ENCODE assay signal across 20 cellular contexts in the genomic region with DNA sequence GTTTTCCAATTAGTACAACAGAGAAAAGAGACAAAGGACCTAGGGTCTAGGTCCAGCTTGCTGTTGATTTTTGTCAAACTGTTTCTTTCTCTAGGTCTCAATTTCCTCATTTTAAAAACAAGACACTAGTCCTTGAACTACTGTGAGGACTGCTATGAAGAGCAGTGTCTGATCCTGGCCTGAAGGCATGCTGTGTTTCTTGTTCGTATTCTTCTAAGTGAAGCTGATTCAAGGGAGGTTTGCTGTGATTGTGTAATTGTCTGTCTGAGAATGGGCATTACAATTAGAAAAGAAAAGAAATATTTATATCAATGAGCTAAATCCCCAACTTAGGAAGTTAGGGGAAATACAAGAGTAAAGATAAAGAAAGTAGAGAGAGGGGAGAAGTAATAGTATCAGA.
A peak's percentile ranks its signal among the peaks of the same experiment; 100 is the strongest.
DNase-seq lines count a peak whose midpoint lies in the region; ATAC-seq and TF ChIP-seq lines count a peak whose summit lies in the region.
"Had no signal": no experiment of that assay in that cellular context is flagged by ENCODE, and none has a peak within 500 bp of the region (broad histone marks: within the 10 kb centered on the region; RNA-seq: fewer than 3 reads in every experiment).

No MANE protein-coding gene starts in this region.

- no peak overlapping the region for H2AK5ac ChIP-seq in IMR-90 (ENCODE audit: low read depth, low read length)

- peaks cover 31% of the 10 kb centered on the region for H3K4me1 ChIP-seq in A673 (ENCODE audit: insufficient read depth, low read length, poor library complexity, severe bottlenecking)
- peaks cover 5% of the 10 kb centered on the region for H3K4me1 ChIP-seq in IMR-90 (ENCODE audit: control insufficient read depth, insufficient read depth, low read length)
- H3K4me1 ChIP-seq in osteoblast (ENCODE audit: insufficient read depth, low read length) = peaks cover 12% of the 10 kb centered on the region

- H3K4ac ChIP-seq in IMR-90 (ENCODE audit: low read depth, low read length) = no peak overlapping the region

- no peak overlapping the region for H2AFZ ChIP-seq in IMR-90 (replicated peaks; ENCODE audit: low read length, poor library complexity)
- H2AFZ ChIP-seq in osteoblast (ENCODE audit: low read length) = no peak overlapping the region

- CTCF ChIA-PET in A673 (lab: Charles Lee) = no interaction called here
- CTCF ChIA-PET in IMR-90 (lab: Yijun Ruan, JAX) = interaction anchor here (1.2 kb wide), 1 partner anchor 8 kb away, joined by 3 read pairs; no protein-coding TSS in a partner anchor

- no peak overlapping the region for H3K56ac ChIP-seq in IMR-90 (ENCODE audit: extremely low read depth, insufficient read depth, low read length)

- no peak overlapping the region for H4K91ac ChIP-seq in IMR-90 (ENCODE audit: insufficient read depth, low read depth, low read length)

- no peak overlapping the region for H3K14ac ChIP-seq in IMR-90 (replicated peaks; ENCODE audit: low read depth, low read length)

- BruUV-seq in A673 (replicated peaks; lab: Mats Ljungman, UMichigan) (no TSS peak), IMR-90 (replicated peaks; lab: Mats Ljungman, UMichigan) (no TSS peak)

- TF ChIP-seq CTCF in A673 (conservative IDR thresholded peaks at IDR 0.05; ENCODE audit: low read depth, low read length) = no peak
- no peak for TF ChIP-seq CTCF in IMR-90 (conservative IDR thresholded peaks at IDR 0.05; ENCODE audit: low read depth, low read length)
- no peak for TF ChIP-seq CTCF in osteoblast (IDR thresholded peaks at IDR 0.05; ENCODE audit: extremely low read depth, low read depth, low read length)
- TF ChIP-seq CTCF in lower leg skin (IDR thresholded peaks at IDR 0.05) = no peak
- no peak for TF ChIP-seq CTCF in GM13977 (IDR thresholded peaks at IDR 0.05; ENCODE audit: extremely low read depth, insufficient read depth, missing control alignments)

- no peak overlapping the region for H2BK5ac ChIP-seq in IMR-90 (ENCODE audit: low read depth, low read length, poor library complexity, severe bottlenecking)

- POLR2A ChIA-PET in A673 (lab: Charles Lee; ENCODE audit: low non-redundant PET) (no interaction called here), IMR-90 (lab: Charles Lee; ENCODE audit: unreplicated experiment) (no interaction called here)

- no peak overlapping the region for H3K4me3 ChIP-seq in A673 (ENCODE audit: low read depth, low read length, poor library complexity, severe bottlenecking)
- no peak overlapping the region for H3K4me3 ChIP-seq in IMR-90 (ENCODE audit: insufficient read depth, low read depth, low read length)
- H3K4me3 ChIP-seq in osteoblast (ENCODE audit: insufficient read depth, low read length) = no peak overlapping the region
- no peak overlapping the region for H3K4me3 ChIP-seq in lower leg skin (ENCODE audit: low read depth, poor library complexity, severe bottlenecking)

- H3K4me2 ChIP-seq in IMR-90 (ENCODE audit: low read depth, low read length) (no peak overlapping the region), osteoblast (ENCODE audit: insufficient read depth, low read length) (no peak overlapping the region)

- no CpG with 5 or more reads among the region's 1 CpG for WGBS in IMR-90 (ENCODE audit: extremely low coverage in 2 of 2, insufficient read length in 1 of 2), 2 experiments
- WGBS in lower leg skin, 2 donors = 65 to 78% methylated on average over 1 of the region's 1 CpG

- H3K27ac ChIP-seq in A673 (ENCODE audit: low read depth, low read length, poor library complexity, severe bottlenecking) = peak overlapping the region; percentile 41
- H3K27ac ChIP-seq in IMR-90 (ENCODE audit: insufficient read depth, low read length) = no peak overlapping the region
- H3K27ac ChIP-seq in osteoblast (ENCODE audit: low read depth, low read length) = no peak overlapping the region

- TF ChIP-seq RAD21 in IMR-90 (IDR thresholded peaks at IDR 0.05; ENCODE audit: low read length) = no peak

- DNase-seq in A673 (ENCODE audit: low spot score) (no peak), IMR-90 (no peak), amniotic epithelial cell (ENCODE audit: low read depth) (peak; percentile 55), osteoblast (ENCODE audit: insufficient read length, low spot score, missing footprints) (peak; percentile 27), lower leg skin (ENCODE audit: low spot score in 2 of 2) (no peak), GM13977 (ENCODE audit: low spot score) (no peak)
- DNase-seq: ACHN; C1 segment of cervical spinal cord; CD8-positive, alpha-beta memory T cell; DMS79; KG1; NCI-H1417 treated with DMSO at 0.1 percent for 48 hours; NCI-H187 treated with DMSO at 0.1 percent for 48 hours; NCI-H2227 treated with DMSO at 0.1 percent for 48 hours; NCI-H510A treated with DMSO at 0.1 percent for 48 hours; NCI-H82; OCI-M1; RPMI8226; SHP77 treated with DMSO at 0.1 percent for 48 hours had no signal

- peaks cover 4% of the 10 kb centered on the region; the same call in 1 of the 2 replicates for H3K9me1 ChIP-seq in IMR-90 (ENCODE audit: insufficient read depth, low read length)

- dilution Hi-C loops in IMR-90 (cut with HindIII; ENCODE audit: low sequenced_read_pairs, unreplicated experiment) = no loop called here

- intact Hi-C loops in A673 (cut with micrococcal nuclease; ENCODE audit: unreplicated experiment) (loop anchor here (10.0 kb wide), 1 partner anchor 171 kb away; no protein-coding TSS in a partner anchor), IMR-90 (cut with micrococcal nuclease) (no loop called here), lower leg skin (cut with DNase I; ENCODE audit: low total_unique reads) (no loop called here)

- no peak overlapping the region for H2BK20ac ChIP-seq in IMR-90 (ENCODE audit: low read depth, low read length)

- H3K79me2 ChIP-seq in osteoblast (ENCODE audit: insufficient read depth, low read length) = no peaks in the 10 kb centered on the region

- no peaks in the 10 kb centered on the region for H3K36me3 ChIP-seq in A673 (ENCODE audit: insufficient read depth, low read length, poor library complexity, severe bottlenecking)
- no peaks in the 10 kb centered on the region for H3K36me3 ChIP-seq in IMR-90 (ENCODE audit: control insufficient read depth, insufficient read depth, low read length)
- no peaks in the 10 kb centered on the region for H3K36me3 ChIP-seq in osteoblast (ENCODE audit: insufficient read depth, low read length)

- TF ChIP-seq POLR2A in IMR-90 (IDR thresholded peaks at IDR 0.05; ENCODE audit: low read depth, low read length) = no peak
- TF ChIP-seq POLR2A in lower leg skin (IDR thresholded peaks at IDR 0.05) = no peak

- no peak overlapping the region for H2AK9ac ChIP-seq in IMR-90 (replicated peaks; ENCODE audit: low read depth, low read length, poor library complexity)

- no peak overlapping the region for H3K23ac ChIP-seq in IMR-90 (ENCODE audit: low read depth, low read length)

- in situ Hi-C loops in IMR-90 (cut with MboI; ENCODE audit: low sequenced_read_pairs) (no loop called here), GM13977 (cut with MboI; ENCODE audit: low pct_unique_long_range_greater_than_20kb, low sequenced_read_pairs, unreplicated experiment) (no loop called here)

- H4K8ac ChIP-seq in IMR-90 (ENCODE audit: low read depth in 2 of 2, low read length in 2 of 2) = no peak overlapping the region

- no peak overlapping the region for H2BK15ac ChIP-seq in IMR-90 (ENCODE audit: low read depth, low read length)

- H4K20me1 ChIP-seq in IMR-90 (ENCODE audit: insufficient read depth, low read length) (no peaks in the 10 kb centered on the region), osteoblast (ENCODE audit: insufficient read depth, low read length) (no peaks in the 10 kb centered on the region)

- H4K5ac ChIP-seq in IMR-90 (ENCODE audit: low read depth, low read length) = no peak overlapping the region

- no peak for ATAC-seq in IMR-90 (ENCODE audit: low read depth)
- no peak for ATAC-seq in HG02623 (IDR thresholded peaks at IDR 0.05; ENCODE audit: unreplicated experiment)

- no peaks in the 10 kb centered on the region for H3K79me1 ChIP-seq in IMR-90 (ENCODE audit: low read depth in 1 of 2, low read length in 2 of 2)

- no peak overlapping the region for H2BK120ac ChIP-seq in IMR-90 (ENCODE audit: low read depth, low read length)

- H3K18ac ChIP-seq in IMR-90 (ENCODE audit: low read depth, low read length) = no peak overlapping the region

- H3K9ac ChIP-seq in IMR-90 (ENCODE audit: low read depth, low read length) = no peak overlapping the region

- no peaks in the 10 kb centered on the region for H3K27me3 ChIP-seq in A673 (replicated peaks; ENCODE audit: insufficient read depth, low read depth, low read length, poor library complexity)
- no peaks in the 10 kb centered on the region for H3K27me3 ChIP-seq in IMR-90 (ENCODE audit: control insufficient read depth, insufficient read depth, low read length)
- H3K27me3 ChIP-seq in osteoblast (ENCODE audit: insufficient read depth, low read length) = no peaks in the 10 kb centered on the region

- no peaks in the 10 kb centered on the region for H3K9me3 ChIP-seq in A673 (ENCODE audit: low read depth, low read length, poor library complexity, severe bottlenecking)
- H3K9me3 ChIP-seq in IMR-90 (ENCODE audit: control insufficient read depth, insufficient read depth, low read length) = no peaks in the 10 kb centered on the region
- no peaks in the 10 kb centered on the region for H3K9me3 ChIP-seq in osteoblast (ENCODE audit: low read depth, low read length)

TF ChIP-seq in IMR-90, 13 proteins besides CTCF, POLR2A, EP300 and RAD21:
- TF ChIP-seq RFX5 (IDR thresholded peaks at IDR 0.05; ENCODE audit: low read depth, low read length) = no peak
- TF ChIP-seq CEBPB (IDR thresholded peaks at IDR 0.05; ENCODE audit: low read depth, low read length) = peak; percentile 25; the same call in 1 of the 2 replicates
- TF ChIP-seq CHD1 (IDR thresholded peaks at IDR 0.05; ENCODE audit: low read depth, low read length) = no peak
TF ChIP-seq in IMR-90: peak in this region for 1.

Comparison
In these comparisons a context has a peak if more than half of its experiments do, and no peak if none do; other contexts are left out.
1. DNase-seq: peak in amniotic epithelial cell (single experiment) and osteoblast (single experiment); none in A673 (single experiment), IMR-90 (single experiment), lower leg skin (0 of 2) and GM13977 (single experiment).